In the genomic region with DNA sequence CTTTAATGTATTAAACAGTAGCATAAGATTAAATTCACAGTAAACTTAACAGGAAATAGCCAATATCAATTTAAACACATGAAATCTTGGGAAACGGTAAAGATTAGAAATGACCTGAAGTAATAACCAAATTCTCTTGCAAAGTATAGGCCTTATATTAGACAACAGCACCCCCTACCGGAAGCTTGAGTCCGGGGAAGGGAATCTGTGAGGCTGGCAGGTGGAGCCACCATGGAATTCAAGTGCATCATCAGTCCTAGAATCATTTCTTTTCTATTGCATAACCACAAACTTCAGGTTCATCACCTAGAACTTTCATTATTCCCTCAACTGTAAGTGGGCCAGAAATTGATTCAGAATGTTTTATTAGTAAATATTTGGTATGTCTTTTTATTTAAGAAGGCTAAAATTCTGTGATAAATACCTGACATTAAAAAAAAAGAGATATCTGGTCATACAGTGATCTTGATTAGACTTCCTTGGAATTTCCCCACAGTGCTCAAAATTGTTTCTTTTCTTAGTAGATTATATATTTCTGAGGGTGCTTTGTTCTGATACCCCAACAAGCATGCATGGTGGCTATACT, we compare ENCODE assay signal across 8 cellular contexts. TPM values are rescaled to one million over a fixed set of nuclear protein-coding genes. Genes with fewer than 3 reads are reported as not detected.
DNase-seq lines count a peak whose midpoint lies in the region; ATAC-seq and TF ChIP-seq lines count a peak whose summit lies in the region.

No MANE protein-coding gene starts in this region.

- no peak overlapping the region for H3K27ac ChIP-seq in right cardiac atrium (ENCODE audit: low read length)
- no peak overlapping the region for H3K27ac ChIP-seq in sigmoid colon

- TF ChIP-seq EP300 in sigmoid colon (IDR thresholded peaks at IDR 0.05): no peak

- no peaks in the 10 kb centered on the region for H3K27me3 ChIP-seq in right cardiac atrium (ENCODE audit: control insufficient read depth, insufficient read depth)
- H3K27me3 ChIP-seq in sigmoid colon: no peaks in the 10 kb centered on the region

- ATAC-seq in GM21786 (IDR thresholded peaks at IDR 0.05; ENCODE audit: unreplicated experiment): peak; percentile 70
- peak; percentile 47 to 69 for ATAC-seq in right cardiac atrium

- no peak overlapping the region for H3K4me3 ChIP-seq in right cardiac atrium (ENCODE audit: low read length)
- no peak overlapping the region for H3K4me3 ChIP-seq in sigmoid colon

- 1% methylated on average over 3 of the region's 3 CpGs for WGBS in right cardiac atrium
- WGBS in sigmoid colon, 2 donors: 1 to 2% methylated on average over 3 of the region's 3 CpGs

- no peaks in the 10 kb centered on the region for H3K9me3 ChIP-seq in right cardiac atrium (ENCODE audit: control insufficient read depth, low read length)
- no peaks in the 10 kb centered on the region for H3K9me3 ChIP-seq in sigmoid colon

- no peak for TF ChIP-seq POLR2A in sigmoid colon (IDR thresholded peaks at IDR 0.05)

- TF ChIP-seq CTCF in sigmoid colon (IDR thresholded peaks at IDR 0.05): peak; percentile 43 to 72 (median 50)

- H3K4me1 ChIP-seq in right cardiac atrium (ENCODE audit: control insufficient read depth, insufficient read depth, low read length): no peaks in the 10 kb centered on the region
- H3K4me1 ChIP-seq in sigmoid colon: no peaks in the 10 kb centered on the region

- DNase-seq in COR-L47 (lab: John Stamatoyannopoulos, UW) (peak; percentile 73), NCI-H128 (lab: John Stamatoyannopoulos, UW; ENCODE audit: unreplicated experiment) (peak; percentile 62), T-helper 1 cell (peak; percentile 28 to 72 (median 56)), amygdala (lab: John Stamatoyannopoulos, UW) (peak in 49 of 56 donors; percentile 0 to 79 (median 29)), right cardiac atrium (peak; percentile 59 to 72 (median 63)), sigmoid colon (peak; percentile 74), cortex of kidney (lab: John Stamatoyannopoulos, UW) (no peak)

- H3K36me3 ChIP-seq in sigmoid colon: no peaks in the 10 kb centered on the region

- intact Hi-C loops in right cardiac atrium (cut with DNase I) (loop anchor here (5.0 to 10.0 kb wide), 2 partner anchors 823 to 825 kb away; no protein-coding TSS in a partner anchor), sigmoid colon (cut with DNase I) (loop anchor here (2.0 to 10.0 kb wide), 2 partner anchors 663 to 827 kb away; no protein-coding TSS in a partner anchor)

RNA-seq across cellular contexts. Expression of a gene that starts 48.6 kb away (rescaled TPM):
- total RNA-seq in right cardiac atrium (10 to 100 TPM; 40.8 to 58.7 (median 52.7) TPM), sigmoid colon (10 to 100 TPM; 16.1 to 24.9 (median 20.6) TPM)
- polyA plus RNA-seq in right cardiac atrium (16.0 TPM), sigmoid colon (10 to 100 TPM; 19.1 to 38.8 (median 24.0) TPM)

RNA-seq across cellular contexts. Expression of a gene that starts 48.6 kb away (rescaled TPM):
- total RNA-seq in right cardiac atrium: 10 to 100 TPM; 52.7 to 66.5 (median 56.9) TPM
- 11.3 TPM for polyA plus RNA-seq in right cardiac atrium
- total RNA-seq in sigmoid colon: 10 to 100 TPM; 48.2 to 61.4 (median 52.3) TPM
- 10 to 100 TPM; 10.2 to 16.5 (median 13.6) TPM for polyA plus RNA-seq in sigmoid colon
